ENCODE assay signal across 2 cellular contexts in the genomic region with DNA sequence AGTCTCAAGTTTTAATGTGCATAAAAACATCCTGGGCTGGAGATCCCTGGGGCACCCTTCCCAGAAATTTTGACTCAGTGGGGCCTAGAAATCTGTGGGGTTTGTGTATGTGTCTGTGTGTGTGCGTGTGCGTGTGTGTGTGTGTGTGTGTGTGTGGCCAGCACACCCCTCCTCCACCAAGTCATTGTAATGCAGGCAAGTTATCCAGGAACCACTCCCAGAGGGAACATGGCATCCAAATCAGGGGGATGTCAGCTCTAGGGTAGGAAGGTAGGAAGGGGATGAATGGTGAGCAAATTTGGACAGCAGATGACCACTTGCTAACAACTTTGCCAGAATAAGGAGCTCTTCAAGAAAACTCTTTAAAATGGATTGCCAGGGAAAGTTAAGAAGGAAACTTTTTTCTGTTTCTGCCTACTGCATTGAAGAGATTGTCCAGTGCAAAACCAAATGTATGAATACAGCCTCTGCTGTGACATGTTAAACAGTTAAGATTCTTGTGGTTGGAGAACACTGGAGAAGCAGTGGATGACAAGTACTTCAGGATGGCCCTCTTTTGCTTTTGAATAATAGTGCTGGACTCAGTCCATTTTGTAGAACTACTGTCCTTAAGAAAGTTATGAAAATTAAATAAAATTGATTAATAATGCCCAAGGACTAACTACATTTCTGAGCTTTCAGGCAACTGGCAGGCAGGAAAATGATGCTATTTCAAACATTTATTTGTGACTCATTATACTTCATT.
A peak's percentile ranks its signal among the peaks of the same experiment; 100 is the strongest.
TF ChIP-seq lines count a peak whose summit lies in the region.

No MANE protein-coding gene starts in this region.

TF ChIP-seq in IMR-90, 13 proteins besides CTCF, POLR2A, EP300 and RAD21:
- TF ChIP-seq MXI1 (IDR thresholded peaks at IDR 0.05; ENCODE audit: borderline replicate concordance, low read depth, low read length) (no peak), MAZ (IDR thresholded peaks at IDR 0.05; ENCODE audit: borderline replicate concordance, low read depth, low read length) (no peak), USF2 (IDR thresholded peaks at IDR 0.05; ENCODE audit: low read depth, low read length) (no peak), RCOR1 (IDR thresholded peaks at IDR 0.05; ENCODE audit: insufficient replicate concordance, low read length) (no peak), RFX5 (IDR thresholded peaks at IDR 0.05; ENCODE audit: low read depth, low read length) (no peak), MAFK (IDR thresholded peaks at IDR 0.05; ENCODE audit: low read depth, low read length) (no peak), BHLHE40 (IDR thresholded peaks at IDR 0.05; ENCODE audit: low read depth, low read length) (no peak), SMC3 (IDR thresholded peaks at IDR 0.05; ENCODE audit: low read depth, low read length) (no peak), NFE2L2 (IDR thresholded peaks at IDR 0.05; ENCODE audit: low read depth, low read length) (no peak), CHD1 (IDR thresholded peaks at IDR 0.05; ENCODE audit: low read depth, low read length) (no peak), FOS (IDR thresholded peaks at IDR 0.05; ENCODE audit: low read depth, low read length) (no peak), CEBPB (IDR thresholded peaks at IDR 0.05; ENCODE audit: low read depth, low read length) (no peak)
- TF ChIP-seq, protein P1, sequence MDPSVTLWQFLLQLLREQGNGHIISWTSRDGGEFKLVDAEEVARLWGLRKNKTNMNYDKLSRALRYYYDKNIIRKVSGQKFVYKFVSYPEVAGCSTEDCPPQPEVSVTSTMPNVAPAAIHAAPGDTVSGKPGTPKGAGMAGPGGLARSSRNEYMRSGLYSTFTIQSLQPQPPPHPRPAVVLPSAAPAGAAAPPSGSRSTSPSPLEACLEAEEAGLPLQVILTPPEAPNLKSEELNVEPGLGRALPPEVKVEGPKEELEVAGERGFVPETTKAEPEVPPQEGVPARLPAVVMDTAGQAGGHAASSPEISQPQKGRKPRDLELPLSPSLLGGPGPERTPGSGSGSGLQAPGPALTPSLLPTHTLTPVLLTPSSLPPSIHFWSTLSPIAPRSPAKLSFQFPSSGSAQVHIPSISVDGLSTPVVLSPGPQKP (IDR thresholded peaks at IDR 0.05; ENCODE audit: borderline replicate concordance, low read depth, low read length), result no peak

TF ChIP-seq in GM12878, 131 proteins besides CTCF, POLR2A, EP300 and RAD21:
- TF ChIP-seq IKZF2 (IDR thresholded peaks at IDR 0.05), result 0 out of 4 replicates have a peak, but pooled peaks of 1 of the 2 experiments have one; percentile 5
- TF ChIP-seq, protein P1 (IDR thresholded peaks at IDR 0.05; ENCODE audit: low read depth, low read length), result no peak
